Comparison of ENCODE assay signal across 1 cellular context in genomic region chr21:33236799-33237198, GRCh38.
TF ChIP-seq lines count a peak whose summit lies in the region.

No MANE protein-coding gene starts in this region.

TF ChIP-seq in endothelial cell of umbilical vein, 7 proteins besides CTCF, POLR2A, EP300 and RAD21:
- no peak for TF ChIP-seq JUN (IDR thresholded peaks at IDR 0.05; ENCODE audit: borderline replicate concordance, insufficient read depth, insufficient read length, low read depth)
- TF ChIP-seq MAX (IDR thresholded peaks at IDR 0.05; ENCODE audit: insufficient read depth, insufficient read length), result no peak
- TF ChIP-seq MYC (IDR thresholded peaks at IDR 0.05; ENCODE audit: low read depth, low read length), result no peak
- no peak for TF ChIP-seq FOS (IDR thresholded peaks at IDR 0.05; ENCODE audit: borderline replicate concordance, insufficient read depth, low read length)
- TF ChIP-seq POLR2AphosphoS5 (IDR thresholded peaks at IDR 0.05; ENCODE audit: insufficient read depth, low read depth, low read length), result no peak
- TF ChIP-seq EZH2 (IDR thresholded peaks at IDR 0.05; ENCODE audit: borderline replicate concordance, low read depth, low read length, severe bottlenecking), result no peak
- no peak for TF ChIP-seq GATA2 (IDR thresholded peaks at IDR 0.05; ENCODE audit: insufficient read depth, insufficient read length, low read depth, low read length)
